ENCODE assay signal across 1 cellular context in the genomic region with DNA sequence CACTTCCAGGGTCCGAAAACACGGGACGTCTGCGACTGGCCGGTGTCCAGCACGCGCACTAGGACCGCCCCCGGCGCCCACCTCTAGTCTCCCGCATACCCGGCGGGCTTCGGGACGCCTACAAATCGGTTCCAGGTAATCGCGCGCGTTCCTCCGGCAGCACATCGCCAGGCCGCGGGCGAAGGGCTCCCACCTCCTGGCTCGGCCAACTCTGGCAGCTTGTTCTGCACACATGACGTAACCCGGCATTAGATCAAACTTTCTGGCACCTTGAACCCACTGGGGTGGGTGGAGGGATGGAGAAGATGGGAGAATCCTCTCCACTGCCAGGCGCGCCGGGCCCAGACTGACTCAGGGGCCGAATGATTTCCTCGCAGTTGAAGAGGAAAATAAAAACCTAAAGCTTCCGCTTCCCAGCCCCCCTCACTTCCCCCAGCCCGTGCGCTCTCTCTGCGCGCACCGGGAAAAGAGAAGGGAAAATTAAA.
TF ChIP-seq lines count a peak whose summit lies in the region.

No MANE protein-coding gene starts in this region.

TF ChIP-seq in H1, 55 proteins besides CTCF, POLR2A, EP300 and RAD21:
- TF ChIP-seq, protein P1, sequence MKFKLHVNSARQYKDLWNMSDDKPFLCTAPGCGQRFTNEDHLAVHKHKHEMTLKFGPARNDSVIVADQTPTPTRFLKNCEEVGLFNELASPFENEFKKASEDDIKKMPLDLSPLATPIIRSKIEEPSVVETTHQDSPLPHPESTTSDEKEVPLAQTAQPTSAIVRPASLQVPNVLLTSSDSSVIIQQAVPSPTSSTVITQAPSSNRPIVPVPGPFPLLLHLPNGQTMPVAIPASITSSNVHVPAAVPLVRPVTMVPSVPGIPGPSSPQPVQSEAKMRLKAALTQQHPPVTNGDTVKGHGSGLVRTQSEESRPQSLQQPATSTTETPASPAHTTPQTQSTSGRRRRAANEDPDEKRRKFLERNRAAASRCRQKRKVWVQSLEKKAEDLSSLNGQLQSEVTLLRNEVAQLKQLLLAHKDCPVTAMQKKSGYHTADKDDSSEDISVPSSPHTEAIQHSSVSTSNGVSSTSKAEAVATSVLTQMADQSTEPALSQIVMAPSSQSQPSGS (IDR thresholded peaks at IDR 0.05; ENCODE audit: low read length), result no peak
- TF ChIP-seq MAX (IDR thresholded peaks at IDR 0.05), result peak; percentile 50; the same call in 1 of the 2 replicates
- no peak for TF ChIP-seq SIX5 (IDR thresholded peaks at IDR 0.05; ENCODE audit: low read depth, low read length)
- TF ChIP-seq TBP (IDR thresholded peaks at IDR 0.05; ENCODE audit: low read depth, low read length), result no peak
- no peak for TF ChIP-seq HDAC6 (IDR thresholded peaks at IDR 0.05; ENCODE audit: low read depth, low read length)
- peak; percentile 39 for TF ChIP-seq RNF2 (IDR thresholded peaks at IDR 0.05; ENCODE audit: borderline replicate concordance, low read depth, low read length, missing control alignments, poor library complexity, severe bottlenecking)
- no peak for TF ChIP-seq SAP30 (IDR thresholded peaks at IDR 0.05; ENCODE audit: insufficient read depth, insufficient replicate concordance, low read length)
- peak; percentile 22; the same call in 1 of the 2 replicates for TF ChIP-seq JUND (IDR thresholded peaks at IDR 0.05; ENCODE audit: low read length)
- no peak for TF ChIP-seq KDM1A (IDR thresholded peaks at IDR 0.05; ENCODE audit: borderline replicate concordance, low read length)
- TF ChIP-seq ASH2L (IDR thresholded peaks at IDR 0.05; ENCODE audit: low read length), result no peak
- TF ChIP-seq KDM4A (IDR thresholded peaks at IDR 0.05; ENCODE audit: low read depth, low read length, severe bottlenecking), result peak; percentile 15
- TF ChIP-seq, protein P2, sequence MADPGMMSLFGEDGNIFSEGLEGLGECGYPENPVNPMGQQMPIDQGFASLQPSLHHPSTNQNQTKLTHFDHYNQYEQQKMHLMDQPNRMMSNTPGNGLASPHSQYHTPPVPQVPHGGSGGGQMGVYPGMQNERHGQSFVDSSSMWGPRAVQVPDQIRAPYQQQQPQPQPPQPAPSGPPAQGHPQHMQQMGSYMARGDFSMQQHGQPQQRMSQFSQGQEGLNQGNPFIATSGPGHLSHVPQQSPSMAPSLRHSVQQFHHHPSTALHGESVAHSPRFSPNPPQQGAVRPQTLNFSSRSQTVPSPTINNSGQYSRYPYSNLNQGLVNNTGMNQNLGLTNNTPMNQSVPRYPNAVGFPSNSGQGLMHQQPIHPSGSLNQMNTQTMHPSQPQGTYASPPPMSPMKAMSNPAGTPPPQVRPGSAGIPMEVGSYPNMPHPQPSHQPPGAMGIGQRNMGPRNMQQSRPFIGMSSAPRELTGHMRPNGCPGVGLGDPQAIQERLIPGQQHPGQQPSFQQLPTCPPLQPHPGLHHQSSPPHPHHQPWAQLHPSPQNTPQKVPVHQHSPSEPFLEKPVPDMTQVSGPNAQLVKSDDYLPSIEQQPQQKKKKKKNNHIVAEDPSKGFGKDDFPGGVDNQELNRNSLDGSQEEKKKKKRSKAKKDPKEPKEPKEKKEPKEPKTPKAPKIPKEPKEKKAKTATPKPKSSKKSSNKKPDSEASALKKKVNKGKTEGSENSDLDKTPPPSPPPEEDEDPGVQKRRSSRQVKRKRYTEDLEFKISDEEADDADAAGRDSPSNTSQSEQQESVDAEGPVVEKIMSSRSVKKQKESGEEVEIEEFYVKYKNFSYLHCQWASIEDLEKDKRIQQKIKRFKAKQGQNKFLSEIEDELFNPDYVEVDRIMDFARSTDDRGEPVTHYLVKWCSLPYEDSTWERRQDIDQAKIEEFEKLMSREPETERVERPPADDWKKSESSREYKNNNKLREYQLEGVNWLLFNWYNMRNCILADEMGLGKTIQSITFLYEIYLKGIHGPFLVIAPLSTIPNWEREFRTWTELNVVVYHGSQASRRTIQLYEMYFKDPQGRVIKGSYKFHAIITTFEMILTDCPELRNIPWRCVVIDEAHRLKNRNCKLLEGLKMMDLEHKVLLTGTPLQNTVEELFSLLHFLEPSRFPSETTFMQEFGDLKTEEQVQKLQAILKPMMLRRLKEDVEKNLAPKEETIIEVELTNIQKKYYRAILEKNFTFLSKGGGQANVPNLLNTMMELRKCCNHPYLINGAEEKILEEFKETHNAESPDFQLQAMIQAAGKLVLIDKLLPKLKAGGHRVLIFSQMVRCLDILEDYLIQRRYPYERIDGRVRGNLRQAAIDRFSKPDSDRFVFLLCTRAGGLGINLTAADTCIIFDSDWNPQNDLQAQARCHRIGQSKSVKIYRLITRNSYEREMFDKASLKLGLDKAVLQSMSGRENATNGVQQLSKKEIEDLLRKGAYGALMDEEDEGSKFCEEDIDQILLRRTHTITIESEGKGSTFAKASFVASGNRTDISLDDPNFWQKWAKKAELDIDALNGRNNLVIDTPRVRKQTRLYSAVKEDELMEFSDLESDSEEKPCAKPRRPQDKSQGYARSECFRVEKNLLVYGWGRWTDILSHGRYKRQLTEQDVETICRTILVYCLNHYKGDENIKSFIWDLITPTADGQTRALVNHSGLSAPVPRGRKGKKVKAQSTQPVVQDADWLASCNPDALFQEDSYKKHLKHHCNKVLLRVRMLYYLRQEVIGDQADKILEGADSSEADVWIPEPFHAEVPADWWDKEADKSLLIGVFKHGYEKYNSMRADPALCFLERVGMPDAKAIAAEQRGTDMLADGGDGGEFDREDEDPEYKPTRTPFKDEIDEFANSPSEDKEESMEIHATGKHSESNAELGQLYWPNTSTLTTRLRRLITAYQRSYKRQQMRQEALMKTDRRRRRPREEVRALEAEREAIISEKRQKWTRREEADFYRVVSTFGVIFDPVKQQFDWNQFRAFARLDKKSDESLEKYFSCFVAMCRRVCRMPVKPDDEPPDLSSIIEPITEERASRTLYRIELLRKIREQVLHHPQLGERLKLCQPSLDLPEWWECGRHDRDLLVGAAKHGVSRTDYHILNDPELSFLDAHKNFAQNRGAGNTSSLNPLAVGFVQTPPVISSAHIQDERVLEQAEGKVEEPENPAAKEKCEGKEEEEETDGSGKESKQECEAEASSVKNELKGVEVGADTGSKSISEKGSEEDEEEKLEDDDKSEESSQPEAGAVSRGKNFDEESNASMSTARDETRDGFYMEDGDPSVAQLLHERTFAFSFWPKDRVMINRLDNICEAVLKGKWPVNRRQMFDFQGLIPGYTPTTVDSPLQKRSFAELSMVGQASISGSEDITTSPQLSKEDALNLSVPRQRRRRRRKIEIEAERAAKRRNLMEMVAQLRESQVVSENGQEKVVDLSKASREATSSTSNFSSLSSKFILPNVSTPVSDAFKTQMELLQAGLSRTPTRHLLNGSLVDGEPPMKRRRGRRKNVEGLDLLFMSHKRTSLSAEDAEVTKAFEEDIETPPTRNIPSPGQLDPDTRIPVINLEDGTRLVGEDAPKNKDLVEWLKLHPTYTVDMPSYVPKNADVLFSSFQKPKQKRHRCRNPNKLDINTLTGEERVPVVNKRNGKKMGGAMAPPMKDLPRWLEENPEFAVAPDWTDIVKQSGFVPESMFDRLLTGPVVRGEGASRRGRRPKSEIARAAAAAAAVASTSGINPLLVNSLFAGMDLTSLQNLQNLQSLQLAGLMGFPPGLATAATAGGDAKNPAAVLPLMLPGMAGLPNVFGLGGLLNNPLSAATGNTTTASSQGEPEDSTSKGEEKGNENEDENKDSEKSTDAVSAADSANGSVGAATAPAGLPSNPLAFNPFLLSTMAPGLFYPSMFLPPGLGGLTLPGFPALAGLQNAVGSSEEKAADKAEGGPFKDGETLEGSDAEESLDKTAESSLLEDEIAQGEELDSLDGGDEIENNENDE (IDR thresholded peaks at IDR 0.05; ENCODE audit: insufficient replicate concordance, low read length), result no peak
- no peak for TF ChIP-seq RBBP5 (IDR thresholded peaks at IDR 0.05; ENCODE audit: borderline replicate concordance, low read depth, low read length)
- TF ChIP-seq, protein P3, sequence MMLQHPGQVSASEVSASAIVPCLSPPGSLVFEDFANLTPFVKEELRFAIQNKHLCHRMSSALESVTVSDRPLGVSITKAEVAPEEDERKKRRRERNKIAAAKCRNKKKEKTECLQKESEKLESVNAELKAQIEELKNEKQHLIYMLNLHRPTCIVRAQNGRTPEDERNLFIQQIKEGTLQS (IDR thresholded peaks at IDR 0.05; ENCODE audit: insufficient read depth, low read depth, low read length), result no peak
- 0 out of 4 replicates have a peak, but pooled peaks of 1 of the 2 experiments have one; percentile 19 for TF ChIP-seq SIN3A (conservative IDR thresholded peaks at IDR 0.05 in 1 of 2, IDR thresholded peaks at IDR 0.05 in 1 of 2; ENCODE audit: low read depth in 1 of 2, low read length in 2 of 2)
